Comparison of ENCODE assay signal across 1 cellular context in genomic region chr22:30611197-30611596, GRCh38.
TF ChIP-seq lines count a peak whose summit lies in the region.

No MANE protein-coding gene starts in this region.

TF ChIP-seq in GM12878, 131 proteins besides CTCF, POLR2A, EP300 and RAD21:
- no peak for TF ChIP-seq ZSCAN29 (IDR thresholded peaks at IDR 0.05)
- TF ChIP-seq, protein P1, sequence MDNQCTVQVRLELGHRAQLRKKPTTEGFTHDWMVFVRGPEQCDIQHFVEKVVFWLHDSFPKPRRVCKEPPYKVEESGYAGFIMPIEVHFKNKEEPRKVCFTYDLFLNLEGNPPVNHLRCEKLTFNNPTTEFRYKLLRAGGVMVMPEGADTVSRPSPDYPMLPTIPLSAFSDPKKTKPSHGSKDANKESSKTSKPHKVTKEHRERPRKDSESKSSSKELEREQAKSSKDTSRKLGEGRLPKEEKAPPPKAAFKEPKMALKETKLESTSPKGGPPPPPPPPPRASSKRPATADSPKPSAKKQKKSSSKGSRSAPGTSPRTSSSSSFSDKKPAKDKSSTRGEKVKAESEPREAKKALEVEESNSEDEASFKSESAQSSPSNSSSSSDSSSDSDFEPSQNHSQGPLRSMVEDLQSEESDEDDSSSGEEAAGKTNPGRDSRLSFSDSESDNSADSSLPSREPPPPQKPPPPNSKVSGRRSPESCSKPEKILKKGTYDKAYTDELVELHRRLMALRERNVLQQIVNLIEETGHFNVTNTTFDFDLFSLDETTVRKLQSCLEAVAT (IDR thresholded peaks at IDR 0.05), result 0 out of 2 replicates have a peak, but pooled peaks have one; percentile 37
